Comparison of ENCODE assay signal across 16 cellular contexts in the genomic region with DNA sequence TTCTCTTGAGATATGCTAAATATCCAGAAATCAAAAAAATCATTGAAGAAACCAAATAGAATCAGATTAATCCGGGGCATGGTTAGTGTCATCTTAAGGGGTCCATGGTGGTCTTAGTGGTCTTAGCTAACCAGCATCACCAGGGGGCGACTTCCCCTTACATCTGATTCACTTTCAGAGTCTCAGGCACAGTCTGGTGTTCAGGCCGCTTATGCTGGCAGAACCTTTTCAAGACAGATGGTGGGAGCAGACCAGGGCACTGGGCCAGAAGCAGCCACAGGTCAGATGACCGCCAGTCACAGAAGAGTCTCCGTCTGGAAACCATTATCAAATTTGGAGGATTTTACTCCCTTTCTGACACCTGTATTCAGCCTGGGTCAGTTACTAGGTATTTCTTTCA.
A peak's percentile ranks its signal among the peaks of the same experiment; 100 is the strongest.
DNase-seq lines count a peak whose midpoint lies in the region; ATAC-seq and TF ChIP-seq lines count a peak whose summit lies in the region.
"Had no signal": no experiment of that assay in that cellular context is flagged by ENCODE, and none has a peak within 500 bp of the region (broad histone marks: within the 10 kb centered on the region; RNA-seq: fewer than 3 reads in every experiment).

No MANE protein-coding gene starts in this region.

- no peak overlapping the region for H3K27ac Mint-ChIP-seq in progenitor cell of endocrine pancreas
- H3K27ac Mint-ChIP-seq: activated naive CD8-positive, alpha-beta T cell treated with anti-CD3 and anti-CD28 coated beads, Interleukin-2, amount 10 ng/mL, durations not matched to agents 7 days and 5 days; CD8-positive, alpha-beta memory T cell; memory B cell had no signal

- H3K4me3 ChIP-seq in H7 (ENCODE audit: insufficient read depth, low read depth, low read length) (no peak overlapping the region), Peyer's patch (no peak overlapping the region)

- no peak overlapping the region for H3K27ac ChIP-seq in Peyer's patch

- H3K9me3 ChIP-seq in Peyer's patch = no peaks in the 10 kb centered on the region

- H3K9me3 Mint-ChIP-seq in progenitor cell of endocrine pancreas (ENCODE audit: low read depth) = peaks cover 6% of the 10 kb centered on the region
- H3K9me3 Mint-ChIP-seq: memory B cell had no signal

- H3K36me3 ChIP-seq in H7 (replicated peaks; ENCODE audit: control insufficient read depth, insufficient read depth, low read length) (no peaks in the 10 kb centered on the region), Peyer's patch (no peaks in the 10 kb centered on the region)

- peak; percentile 8 for DNase-seq in H7
- DNase-seq in NCI-H82 treated with DMSO at 0.1 percent for 48 hours (lab: John Stamatoyannopoulos, UW; ENCODE audit: unreplicated experiment) = peak; percentile 57
- peak; percentile 46 for DNase-seq in ecto neural progenitor cell (ENCODE audit: low spot score)
- no peak for DNase-seq in progenitor cell of endocrine pancreas (ENCODE audit: low spot score, unreplicated experiment)
- DNase-seq in NCI-H748 (lab: John Stamatoyannopoulos, UW; ENCODE audit: unreplicated experiment) = no peak
- DNase-seq in activated CD4-positive, CD25-positive, alpha-beta regulatory T cell (lab: John Stamatoyannopoulos, UW) = no peak
- no peak for DNase-seq in Peyer's patch
- DNase-seq: activated CD4-positive, CD25-positive, alpha-beta regulatory T cell treated with anti-CD3 and anti-CD28 coated beads, Interleukin-2, amount 50 U/mL, for 72 hours; activated naive CD8-positive, alpha-beta T cell treated with anti-CD3 and anti-CD28 coated beads, Interleukin-2, amount 10 ng/mL, durations not matched to agents 7 days and 5 days; CD8-positive, alpha-beta memory T cell; erythroblast; hippocampal formation; NCI-H1105 treated with DMSO at 0.1 percent for 48 hours; NCI-H748 treated with DMSO at 0.1 percent for 48 hours had no signal

- TF ChIP-seq POLR2A in Peyer's patch (IDR thresholded peaks at IDR 0.05) = no peak

- H3K27me3 Mint-ChIP-seq in progenitor cell of endocrine pancreas = no peaks in the 10 kb centered on the region
- H3K27me3 Mint-ChIP-seq: activated naive CD8-positive, alpha-beta T cell treated with anti-CD3 and anti-CD28 coated beads, Interleukin-2, amount 10 ng/mL, durations not matched to agents 7 days and 5 days; memory B cell had no signal

- TF ChIP-seq CTCF in progenitor cell of endocrine pancreas (IDR thresholded peaks at IDR 0.05; ENCODE audit: unreplicated experiment) (peak; percentile 32), Peyer's patch (IDR thresholded peaks at IDR 0.05) (no peak)

- H3K27me3 ChIP-seq in H7 (ENCODE audit: control insufficient read depth, insufficient read depth, low read length) (no peaks in the 10 kb centered on the region), Peyer's patch (no peaks in the 10 kb centered on the region)

- no peaks in the 10 kb centered on the region for H3K4me1 ChIP-seq in Peyer's patch

- no peak overlapping the region for H3K4me3 Mint-ChIP-seq in progenitor cell of endocrine pancreas (ENCODE audit: low read depth)
- H3K4me3 Mint-ChIP-seq: activated naive CD8-positive, alpha-beta T cell treated with anti-CD3 and anti-CD28 coated beads, Interleukin-2, amount 10 ng/mL, durations not matched to agents 7 days and 5 days; CD8-positive, alpha-beta memory T cell; memory B cell had no signal

- no peaks in the 10 kb centered on the region for H3K36me3 Mint-ChIP-seq in progenitor cell of endocrine pancreas (ENCODE audit: insufficient read depth)
- H3K36me3 Mint-ChIP-seq: activated naive CD8-positive, alpha-beta T cell treated with anti-CD3 and anti-CD28 coated beads, Interleukin-2, amount 10 ng/mL, durations not matched to agents 7 days and 5 days; CD8-positive, alpha-beta memory T cell; memory B cell had no signal

- ATAC-seq in HG03521 (IDR thresholded peaks at IDR 0.05; ENCODE audit: unreplicated experiment) = no peak

- H3K4me1 Mint-ChIP-seq in progenitor cell of endocrine pancreas (ENCODE audit: low read depth) = peaks cover 2% of the 10 kb centered on the region
- H3K4me1 Mint-ChIP-seq: activated naive CD8-positive, alpha-beta T cell treated with anti-CD3 and anti-CD28 coated beads, Interleukin-2, amount 10 ng/mL, durations not matched to agents 7 days and 5 days; CD8-positive, alpha-beta memory T cell; memory B cell had no signal

Comparison
In these comparisons a context has a peak if more than half of its experiments do, and no peak if none do; other contexts are left out.
1. DNase-seq: peak in H7 (single experiment), NCI-H82 treated with DMSO at 0.1 percent for 48 hours (single experiment) and ecto neural progenitor cell (single experiment); none in progenitor cell of endocrine pancreas (single experiment), NCI-H748 (single experiment), activated CD4-positive, CD25-positive, alpha-beta regulatory T cell (0 of 4) and Peyer's patch (0 of 3).